Comparison of ENCODE assay signal across 20 cellular contexts in genomic region chr17:29712677-29713076, GRCh38.
A peak's percentile ranks its signal among the peaks of the same experiment; 100 is the strongest.
DNase-seq lines count a peak whose midpoint lies in the region; ATAC-seq and TF ChIP-seq lines count a peak whose summit lies in the region.
"Had no signal": no experiment of that assay in that cellular context is flagged by ENCODE, and none has a peak within 500 bp of the region (broad histone marks: within the 10 kb centered on the region; RNA-seq: fewer than 3 reads in every experiment).

No MANE protein-coding gene starts in this region.

- no peak overlapping the region for H3K4me3 Mint-ChIP-seq in H9
- H3K4me3 Mint-ChIP-seq: activated CD4-positive, alpha-beta memory T cell treated with anti-CD3 and anti-CD28 coated beads for 36 hours; activated naive CD4-positive, alpha-beta T cell treated with anti-CD3 and anti-CD28 coated beads for 36 hours; endodermal cell had no signal

- H3K23me2 ChIP-seq in H9 (ENCODE audit: insufficient read length, low read depth, low read length, poor library complexity, severe bottlenecking), result no peaks in the 10 kb centered on the region

- H3K27ac ChIP-seq in BLaER1 treated with 17β-estradiol and CSF1 and Interleukin-3, amounts not matched to agents 10 nM and 100 nM, result peak overlapping the region; percentile 37 to 100 (median 99); a peak in 20 of 22 replicates
- H3K27ac ChIP-seq in H9 (ENCODE audit: insufficient read length, low read depth, low read length), result no peak overlapping the region
- H3K27ac ChIP-seq in trophoblast cell (ENCODE audit: low read depth, low read length), result peak overlapping the region; percentile 100
- H3K27ac ChIP-seq: WERI-Rb-1 had no signal

- H3K79me1 ChIP-seq in H9 (ENCODE audit: insufficient read depth, low read depth, low read length, poor library complexity, severe bottlenecking) (no peaks in the 10 kb centered on the region), trophoblast cell (ENCODE audit: low read length) (peaks cover 34% of the 10 kb centered on the region)

- H3K36me3 Mint-ChIP-seq in H9 (ENCODE audit: insufficient read depth in 1 of 3, low read depth in 3 of 3), result no peaks in the 10 kb centered on the region

- peak overlapping the region in 1 of 3 experiments; percentile 21; a peak in 2 of 7 replicates for H3K27ac Mint-ChIP-seq in H9
- H3K27ac Mint-ChIP-seq: activated naive CD4-positive, alpha-beta T cell treated with anti-CD3 and anti-CD28 coated beads for 36 hours; endodermal cell had no signal

- peak; percentile 11 for ATAC-seq in left ventricle myocardium superior
- no peak for ATAC-seq in GM21786 (IDR thresholded peaks at IDR 0.05; ENCODE audit: unreplicated experiment)
- no peak for ATAC-seq in GM19328 (IDR thresholded peaks at IDR 0.05; ENCODE audit: unreplicated experiment)

- H2BK12ac ChIP-seq in H9 (ENCODE audit: insufficient read length, low read depth, low read length) (no peak overlapping the region), trophoblast cell (ENCODE audit: low read length) (peak overlapping the region; percentile 98)

- DNase-seq in H9 (no peak), left ventricle myocardium superior (no peak), trophoblast cell (peak; percentile 22 to 50), SHP77 treated with DMSO at 0.1 percent for 48 hours (lab: John Stamatoyannopoulos, UW) (no peak), MV-4-11 (lab: John Stamatoyannopoulos, UW) (no peak)
- DNase-seq: activated CD4-positive, alpha-beta memory T cell treated with anti-CD3 and anti-CD28 coated beads for 36 hours; activated naive CD4-positive, alpha-beta T cell treated with anti-CD3 and anti-CD28 coated beads for 36 hours; endodermal cell; heart right ventricle; MM.1S; NCI-H146; NCI-H748 treated with DMSO at 0.1 percent for 48 hours; sigmoid colon; stimulated activated naive CD4-positive, alpha-beta T cell treated with Interleukin-2 at 50 U/mL for 16 hours; T-helper 2 cell; WERI-Rb-1 had no signal

- no peak overlapping the region for H2BK15ac ChIP-seq in H9 (ENCODE audit: low read depth, low read length)

- H3K14ac ChIP-seq in H9 (ENCODE audit: insufficient read depth, low read length) (no peak overlapping the region), trophoblast cell (ENCODE audit: low read length) (peak overlapping the region; percentile 84)

- H2AK5ac ChIP-seq in H9 (ENCODE audit: insufficient read length, low read length) (no peak overlapping the region), trophoblast cell (ENCODE audit: low read length) (peak overlapping the region; percentile 91)

- no CpG with 5 or more reads among the region's 5 CpGs for WGBS in H9 (ENCODE audit: extremely low coverage, insufficient read length, low lambda C conversion rate)
- no CpG with 5 or more reads among the region's 5 CpGs for WGBS in trophoblast cell (ENCODE audit: extremely low coverage, insufficient coverage, insufficient read length)

- H3K56ac ChIP-seq in H9 (ENCODE audit: insufficient read length, low read depth, low read length), result no peak overlapping the region

- H3K79me2 ChIP-seq in H9 (ENCODE audit: insufficient read depth, low read length) (no peaks in the 10 kb centered on the region), trophoblast cell (ENCODE audit: control insufficient read depth, insufficient read depth, low read length, poor library complexity) (peaks cover 4% of the 10 kb centered on the region)

- H3K4me1 ChIP-seq in BLaER1 treated with 17β-estradiol and CSF1 and Interleukin-3, amounts not matched to agents 10 nM and 100 nM, result peaks cover 31 to 100% (median 93%) of the 10 kb centered on the region in 10 experiments
- H3K4me1 ChIP-seq in H9 (ENCODE audit: insufficient read depth, low read length), result peaks cover 3% of the 10 kb centered on the region
- peaks cover 9 to 20% of the 10 kb centered on the region in 2 experiments for H3K4me1 ChIP-seq in trophoblast cell (ENCODE audit: control insufficient read depth in 1 of 2, insufficient read depth in 2 of 2, low read length in 2 of 2)

- no peak for TF ChIP-seq CTCF in H9 (conservative IDR thresholded peaks at IDR 0.05)

- peak overlapping the region in 1 of 11 experiments; percentile 29; a peak in 2 of 22 replicates for H3K9ac ChIP-seq in BLaER1 treated with 17β-estradiol and CSF1 and Interleukin-3, amounts not matched to agents 10 nM and 100 nM
- H3K9ac ChIP-seq in H9 (ENCODE audit: extremely low read depth, insufficient read length, low read length) (no peak overlapping the region), trophoblast cell (ENCODE audit: low read length) (no peak overlapping the region)

- H3K4me1 Mint-ChIP-seq in H9, result peaks cover 28 to 32% of the 10 kb centered on the region in 2 experiments

- no peak overlapping the region for H3T11ph ChIP-seq in H9 (ENCODE audit: low read length)

- no peak overlapping the region for H4K12ac ChIP-seq in trophoblast cell (ENCODE audit: low read depth, low read length)

- H4K8ac ChIP-seq in H9 (replicated peaks; ENCODE audit: insufficient read length, low read depth, low read length), result no peak overlapping the region
- peak overlapping the region; percentile 59 for H4K8ac ChIP-seq in trophoblast cell (ENCODE audit: low read depth, low read length)

- H4K91ac ChIP-seq in H9 (ENCODE audit: insufficient read length, low read depth, low read length) (no peak overlapping the region), trophoblast cell (ENCODE audit: low read depth, low read length) (peak overlapping the region; percentile 78)

- no peak overlapping the region for H3K23ac ChIP-seq in H9 (ENCODE audit: insufficient read length, low read depth, low read length)
- no peak overlapping the region for H3K23ac ChIP-seq in trophoblast cell (ENCODE audit: low read length)

- H3K4ac ChIP-seq in H9 (ENCODE audit: low read depth, low read length), result no peak overlapping the region
- peak overlapping the region; percentile 84 for H3K4ac ChIP-seq in trophoblast cell (ENCODE audit: low read depth, low read length)

- peaks cover 23 to 87% (median 46%) of the 10 kb centered on the region in 11 experiments; a peak in 19 of 22 replicates for H3K36me3 ChIP-seq in BLaER1 treated with 17β-estradiol and CSF1 and Interleukin-3, amounts not matched to agents 10 nM and 100 nM
- no peaks in the 10 kb centered on the region for H3K36me3 ChIP-seq in trophoblast cell (ENCODE audit: control insufficient read depth in 1 of 2, insufficient read depth in 2 of 2, low read length in 2 of 2)
- H3K36me3 ChIP-seq: heart right ventricle, sigmoid colon, tibial nerve, WERI-Rb-1 had no signal

- no peaks in the 10 kb centered on the region for H3K9me3 Mint-ChIP-seq in H9
- H3K9me3 Mint-ChIP-seq: activated CD4-positive, alpha-beta memory T cell treated with anti-CD3 and anti-CD28 coated beads for 36 hours; activated naive CD4-positive, alpha-beta T cell treated with anti-CD3 and anti-CD28 coated beads for 36 hours; endodermal cell had no signal

- H3K27me3 ChIP-seq in BLaER1 treated with 17β-estradiol and CSF1 and Interleukin-3, amounts not matched to agents 10 nM and 100 nM, result no peaks in the 10 kb centered on the region
- H3K27me3 ChIP-seq in H9 (ENCODE audit: insufficient read depth, low read length) (no peaks in the 10 kb centered on the region), trophoblast cell (ENCODE audit: insufficient read depth, low read length) (no peaks in the 10 kb centered on the region)
- H3K27me3 ChIP-seq: heart right ventricle, sigmoid colon, tibial nerve had no signal

- H3K9me3 ChIP-seq in BLaER1 treated with 17β-estradiol and CSF1 and Interleukin-3, amounts not matched to agents 10 nM and 100 nM (replicated peaks in 1 of 11), result peaks cover 0 to 2% (median 0%) of the 10 kb centered on the region in 11 experiments; a peak in 2 of 22 replicates
- no peaks in the 10 kb centered on the region for H3K9me3 ChIP-seq in H9 (ENCODE audit: control insufficient read depth, low read depth, low read length)
- no peaks in the 10 kb centered on the region for H3K9me3 ChIP-seq in trophoblast cell (ENCODE audit: insufficient read depth, low read depth, low read length)
- H3K9me3 ChIP-seq: heart right ventricle, sigmoid colon, tibial nerve had no signal

- H2BK120ac ChIP-seq in H9 (ENCODE audit: low read depth, low read length, poor library complexity, severe bottlenecking) (no peak overlapping the region), trophoblast cell (ENCODE audit: insufficient read depth, low read length, poor library complexity) (peak overlapping the region; percentile 92)

- no peaks in the 10 kb centered on the region for H4K20me1 ChIP-seq in BLaER1 treated with 17β-estradiol and CSF1 and Interleukin-3, amounts not matched to agents 10 nM and 100 nM
- no peaks in the 10 kb centered on the region for H4K20me1 ChIP-seq in H9 (ENCODE audit: control insufficient read depth, insufficient read depth, insufficient read length)

- peak overlapping the region; percentile 45 for H2BK20ac ChIP-seq in H9 (ENCODE audit: low read depth, low read length, poor library complexity, severe bottlenecking)

- H3K4me3 ChIP-seq in BLaER1 treated with 17β-estradiol and CSF1 and Interleukin-3, amounts not matched to agents 10 nM and 100 nM, result no peak overlapping the region
- no peak overlapping the region for H3K4me3 ChIP-seq in trophoblast cell (ENCODE audit: low read depth, low read length)
- H3K4me3 ChIP-seq: heart right ventricle, sigmoid colon, tibial nerve had no signal

- no peak overlapping the region for H4K5ac ChIP-seq in H9 (ENCODE audit: insufficient read length, low read depth, low read length)

- intact Hi-C loops in left ventricle myocardium superior (cut with micrococcal nuclease), result no loop called here

- no peak overlapping the region for H3K18ac ChIP-seq in H9 (ENCODE audit: insufficient read length, low read depth, low read length)
- H3K18ac ChIP-seq in trophoblast cell (ENCODE audit: low read length), result peak overlapping the region; percentile 49

- peak overlapping the region in 6 of 11 experiments; percentile 25 to 88 (median 78); a peak in 7 of 22 replicates for H3K4me2 ChIP-seq in BLaER1 treated with 17β-estradiol and CSF1 and Interleukin-3, amounts not matched to agents 10 nM and 100 nM
- H3K4me2 ChIP-seq in H9 (ENCODE audit: insufficient read depth, insufficient read length, low read length) (no peak overlapping the region), trophoblast cell (ENCODE audit: low read length) (no peak overlapping the region)

- H3K27me3 Mint-ChIP-seq in H9 (ENCODE audit: low read depth), result no peaks in the 10 kb centered on the region
- H3K27me3 Mint-ChIP-seq: activated CD4-positive, alpha-beta memory T cell treated with anti-CD3 and anti-CD28 coated beads for 36 hours had no signal

- no peak overlapping the region for H2AFZ ChIP-seq in H9 (ENCODE audit: low read length)
- H2AFZ ChIP-seq in trophoblast cell (ENCODE audit: insufficient read depth, low read length, poor library complexity), result peak overlapping the region; percentile 51

- no peak overlapping the region for H2BK5ac ChIP-seq in H9 (ENCODE audit: insufficient read length, low read length)
- H2BK5ac ChIP-seq in trophoblast cell (ENCODE audit: low read depth, low read length, poor library complexity), result peak overlapping the region; percentile 45

Comparison
In these comparisons a context has a peak if more than half of its experiments do, and no peak if none do; other contexts are left out.
1. H3K4me2 ChIP-seq: peak in BLaER1 treated with 17β-estradiol and CSF1 and Interleukin-3, amounts not matched to agents 10 nM and 100 nM (6 of 11); none in H9 (single experiment) and trophoblast cell (single experiment).
2. DNase-seq: peak in trophoblast cell (2 of 2); none in H9 (single experiment), left ventricle myocardium superior (single experiment), SHP77 treated with DMSO at 0.1 percent for 48 hours (single experiment) and MV-4-11 (single experiment).